ENCODE assay signal across 19 cellular contexts in the genomic region with DNA sequence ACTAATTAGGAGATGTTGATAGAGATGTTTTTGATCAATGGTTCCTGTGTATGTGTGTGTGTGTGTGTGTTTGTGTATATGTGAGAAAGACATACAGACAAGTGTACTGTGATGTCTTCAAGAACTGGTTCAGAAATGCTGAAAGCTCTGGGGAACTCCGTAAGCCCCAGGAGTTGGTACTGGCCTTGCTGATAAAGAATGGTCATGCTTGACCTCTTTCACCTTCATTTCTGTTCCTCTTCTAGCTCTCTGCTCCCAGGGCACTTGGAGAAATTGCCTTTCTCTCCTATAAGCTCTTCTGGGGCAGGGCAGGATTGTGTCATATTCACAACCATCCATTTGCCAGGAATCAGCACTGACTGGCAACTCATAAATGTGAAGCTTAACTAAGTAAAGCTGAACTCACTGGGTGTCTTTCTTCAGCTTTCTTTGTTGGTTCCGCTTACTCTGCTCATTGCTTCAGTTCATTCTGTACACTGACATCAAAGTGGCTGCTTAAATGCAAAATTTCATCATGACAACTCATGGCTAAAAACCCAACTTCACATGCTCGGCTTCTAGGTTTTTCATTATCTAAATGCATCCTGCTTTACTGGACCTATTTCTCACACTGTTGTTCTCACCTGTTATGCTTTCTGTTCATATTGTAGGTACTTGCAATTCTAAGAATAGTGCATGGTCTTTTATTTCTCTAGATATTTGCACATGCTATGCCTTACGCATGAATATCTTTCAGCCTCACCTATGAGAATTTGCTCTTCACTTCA.
DNase-seq lines count a peak whose midpoint lies in the region; ATAC-seq lines count a peak whose summit lies in the region.
"Had no signal": no experiment of that assay in that cellular context is flagged by ENCODE, and none has a peak within 500 bp of the region (broad histone marks: within the 10 kb centered on the region; RNA-seq: fewer than 3 reads in every experiment).

No MANE protein-coding gene starts in this region.

- no peak overlapping the region for H3K27ac Mint-ChIP-seq in activated CD4-positive, alpha-beta T cell treated with anti-CD3 and anti-CD28 coated beads for 36 hours
- H3K27ac Mint-ChIP-seq: activated T-helper 2 cell treated with anti-CD3 and anti-CD28 coated beads, Interferon-gamma antibody, Interleukin-2, Interleukin-4, amounts not matched to agents 10 μg/mL and 5 μg/mL and 100 μg/mL, durations not matched to agents 14 hours and 24 hours and 36 hours had no signal

- intact Hi-C loops in activated CD4-positive, alpha-beta T cell treated with anti-CD3 and anti-CD28 coated beads for 36 hours (cut with DNase I, micrococcal nuclease), result no loop called here

- H3K9me3 Mint-ChIP-seq in activated CD4-positive, alpha-beta T cell treated with anti-CD3 and anti-CD28 coated beads for 36 hours (ENCODE audit: low read depth), result peaks cover 4% of the 10 kb centered on the region
- H3K9me3 Mint-ChIP-seq: activated T-helper 2 cell treated with anti-CD3 and anti-CD28 coated beads, Interferon-gamma antibody, Interleukin-2, Interleukin-4, amounts not matched to agents 10 μg/mL and 5 μg/mL and 100 μg/mL, durations not matched to agents 14 hours and 24 hours and 36 hours; central memory CD8-positive, alpha-beta T cell had no signal

- ATAC-seq in GM19043 (IDR thresholded peaks at IDR 0.05; ENCODE audit: low read depth, unreplicated experiment) (peak; percentile 65), HG02571 (IDR thresholded peaks at IDR 0.05; ENCODE audit: unreplicated experiment) (peak; percentile 54), HG03432 (IDR thresholded peaks at IDR 0.05; ENCODE audit: unreplicated experiment) (peak; percentile 83)
- ATAC-seq in activated CD4-positive, alpha-beta T cell treated with anti-CD3 and anti-CD28 coated beads for 36 hours, result no peak
- ATAC-seq: Panc1 had no signal

- peaks cover 5% of the 10 kb centered on the region for H3K4me1 Mint-ChIP-seq in activated CD4-positive, alpha-beta T cell treated with anti-CD3 and anti-CD28 coated beads for 36 hours
- H3K4me1 Mint-ChIP-seq: central memory CD8-positive, alpha-beta T cell had no signal

- no peak for DNase-seq in activated CD4-positive, alpha-beta T cell treated with anti-CD3 and anti-CD28 coated beads for 36 hours
- DNase-seq in DMS 273 (lab: John Stamatoyannopoulos, UW; ENCODE audit: unreplicated experiment) (no peak), HPDE6-E6E7 (ENCODE audit: extremely low spot score) (no peak)
- DNase-seq in NK-92 treated with Interleukin-12 subunit alpha and Interleukin-12 subunit beta, amount 100 ng/mL, for 24 hours (lab: John Stamatoyannopoulos, UW), result no peak
- DNase-seq: amniotic stem cell; C1 segment of cervical spinal cord; hippocampal formation; NCI-H1930; NCI-H69; sigmoid colon; stimulated activated CD4-positive, alpha-beta T cell treated with anti-CD3 and anti-CD28 coated beads, Interleukin-2, amount 100 ng/mL, for 48 hours; stimulated activated CD8-positive, alpha-beta memory T cell treated with anti-CD3 and anti-CD28 coated beads, Interleukin-4, amount 100 ng/mL, for 48 hours; thyroid gland had no signal

- CTCF ChIA-PET in activated CD4-positive, alpha-beta T cell treated with anti-CD3 and anti-CD28 coated beads for 36 hours (lab: Charles Lee), result no interaction called here

- peaks cover 20% of the 10 kb centered on the region for H3K36me3 Mint-ChIP-seq in activated CD4-positive, alpha-beta T cell treated with anti-CD3 and anti-CD28 coated beads for 36 hours (ENCODE audit: low read depth)

- no peak overlapping the region for H3K4me3 Mint-ChIP-seq in activated CD4-positive, alpha-beta T cell treated with anti-CD3 and anti-CD28 coated beads for 36 hours
- H3K4me3 Mint-ChIP-seq: central memory CD8-positive, alpha-beta T cell had no signal

- POLR2A ChIA-PET in activated CD4-positive, alpha-beta T cell treated with anti-CD3 and anti-CD28 coated beads for 36 hours (lab: Charles Lee), result no interaction called here

- no peaks in the 10 kb centered on the region for H3K27me3 Mint-ChIP-seq in activated CD4-positive, alpha-beta T cell treated with anti-CD3 and anti-CD28 coated beads for 36 hours
- H3K27me3 Mint-ChIP-seq: central memory CD8-positive, alpha-beta T cell had no signal
